ENCODE assay signal across 19 cellular contexts in the genomic region with DNA sequence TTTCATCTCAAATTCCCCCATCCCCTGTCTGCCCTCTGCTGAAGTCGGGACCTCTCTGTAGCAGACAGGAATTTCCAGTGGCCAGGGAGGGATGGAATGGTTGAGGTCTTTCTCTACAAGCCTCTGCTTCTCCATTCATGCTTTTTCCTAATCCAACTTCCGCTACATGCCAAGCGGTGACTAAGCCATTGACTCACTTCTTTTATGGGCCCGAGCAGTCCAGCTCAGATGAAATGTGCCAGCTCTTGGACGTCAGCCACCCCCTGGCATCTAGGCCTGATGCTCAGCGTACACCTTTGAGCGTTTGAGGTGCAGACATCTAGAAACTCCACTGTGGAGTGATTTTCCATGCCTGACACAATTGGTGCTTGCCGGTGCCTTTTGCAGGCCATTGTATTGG. TPM values are rescaled to one million over a fixed set of nuclear protein-coding genes. Genes with fewer than 3 reads are reported as not detected.
DNase-seq lines count a peak whose midpoint lies in the region; ATAC-seq, FAIRE-seq and TF ChIP-seq lines count a peak whose summit lies in the region.
"Had no signal": no experiment of that assay in that cellular context is flagged by ENCODE, and none has a peak within 500 bp of the region (broad histone marks: within the 10 kb centered on the region; RNA-seq: fewer than 3 reads in every experiment).

No MANE protein-coding gene starts in this region.

- no peak overlapping the region for H4K91ac ChIP-seq in neuronal stem cell (ENCODE audit: low read depth, low read length, poor library complexity)

- H3K79me2 ChIP-seq in GM23248 (ENCODE audit: insufficient read depth) (no peaks in the 10 kb centered on the region), HepG2 (ENCODE audit: insufficient read depth, low read length) (no peaks in the 10 kb centered on the region)

- no peak overlapping the region for H2BK12ac ChIP-seq in neuronal stem cell (ENCODE audit: low read length)

- 27 to 28% methylated on average over 8 of the region's 8 CpGs for WGBS in GM23248 (ENCODE audit: low coverage in 1 of 2, low lambda C conversion rate in 2 of 2, missing lambda C conversion rate in 2 of 2), 2 experiments
- 41% methylated on average over 8 of the region's 8 CpGs for WGBS in prostate gland
- WGBS in HepG2 (ENCODE audit: low lambda C conversion rate) = 22% methylated on average over 8 of the region's 8 CpGs
- no CpG with 5 or more reads among the region's 8 CpGs for WGBS in neuronal stem cell (ENCODE audit: extremely low coverage in 2 of 2, insufficient read length in 2 of 2, insufficient replicate concordance in 1 of 2), 2 donors

- FAIRE-seq in bronchial epithelial cell (lab: Jason Lieb, UNC) (no peak), HepG2 (lab: Jason Lieb, UNC) (no peak)
- FAIRE-seq: G401.6, GM18507, islet of Langerhans had no signal

- intact Hi-C loops in prostate gland (cut with DNase I) = no loop called here
- intact Hi-C loops in HepG2 (cut with micrococcal nuclease; ENCODE audit: unreplicated experiment) = no loop called here

- in situ Hi-C loops in GM23248 (cut with MboI) (no loop called here), HepG2 (cut with HindIII; ENCODE audit: extremely low pct_ligation_motif_present, low pct_unique_long_range_greater_than_20kb) (no loop called here)

- no peaks in the 10 kb centered on the region for H3K79me1 ChIP-seq in neuronal stem cell (ENCODE audit: low read depth, low read length)

- no TSS peak for BruUV-seq in HepG2 (replicated peaks; lab: Mats Ljungman, UMichigan)

- H2AK5ac ChIP-seq in neuronal stem cell (ENCODE audit: low read depth, low read length) = no peak overlapping the region

- no peak overlapping the region for H3K23ac ChIP-seq in neuronal stem cell (ENCODE audit: low read depth, low read length, poor library complexity)

- H3K4me3 ChIP-seq in GM23248 (no peak overlapping the region), bronchial epithelial cell (ENCODE audit: low read depth, low read length) (no peak overlapping the region), prostate gland (no peak overlapping the region), HepG2 (replicated peaks in 1 of 3; ENCODE audit: insufficient read depth in 1 of 3, low read depth in 2 of 3, low read length in 3 of 3) (no peak overlapping the region), neuronal stem cell (ENCODE audit: low read length in 2 of 2) (no peak overlapping the region)
- H3K4me3 ChIP-seq: BLaER1 treated with 17β-estradiol and CSF1 and Interleukin-3, amounts not matched to agents 10 nM and 100 nM; right atrium auricular region had no signal

- H3K27me3 ChIP-seq in GM23248 (replicated peaks; ENCODE audit: insufficient read depth) (no peaks in the 10 kb centered on the region), bronchial epithelial cell (ENCODE audit: control insufficient read depth, insufficient read depth, low read length) (no peaks in the 10 kb centered on the region), prostate gland (replicated peaks; ENCODE audit: insufficient read depth) (peaks cover 2% of the 10 kb centered on the region), HepG2 (ENCODE audit: control insufficient read depth in 1 of 2, insufficient read depth in 2 of 2, low read length in 2 of 2) (peaks cover 0 to 18% of the 10 kb centered on the region in 2 experiments; a peak in 3 of 5 replicates), neuronal stem cell (ENCODE audit: control insufficient read depth in 3 of 3, insufficient read depth in 3 of 3, low read depth in 1 of 3, low read length in 3 of 3) (no peaks in the 10 kb centered on the region)
- H3K27me3 ChIP-seq: BLaER1 treated with 17β-estradiol and CSF1 and Interleukin-3, amounts not matched to agents 10 nM and 100 nM; right atrium auricular region had no signal

- no peaks in the 10 kb centered on the region for H4K20me1 ChIP-seq in GM23248 (ENCODE audit: insufficient read depth)
- no peaks in the 10 kb centered on the region for H4K20me1 ChIP-seq in HepG2 (ENCODE audit: insufficient read depth, low read length)
- H4K20me1 ChIP-seq: BLaER1 treated with 17β-estradiol and CSF1 and Interleukin-3, amounts not matched to agents 10 nM and 100 nM had no signal

- TF ChIP-seq RAD21 in HepG2 (CRISPR knock-in tag; IDR thresholded peaks at IDR 0.05) = no peak

- H3F3A ChIP-seq in GM23248 (ENCODE audit: insufficient read depth) = no peaks in the 10 kb centered on the region

- no peak overlapping the region for H3K14ac ChIP-seq in neuronal stem cell (ENCODE audit: low read length)

- DNase-seq in GM23248 = peak; percentile 45
- DNase-seq in NCI-H226 = peak; percentile 10
- DNase-seq in bronchial epithelial cell (ENCODE audit: low read depth) = peak; percentile 35
- peak; percentile 93 for DNase-seq in prostate gland (ENCODE audit: low spot score)
- no peak for DNase-seq in HepG2 (ENCODE audit: low spot score)
- no peak for DNase-seq in neuronal stem cell (ENCODE audit: low spot score)
- DNase-seq: activated CD4-positive, alpha-beta T cell treated with anti-CD3 and anti-CD28 coated beads, Interleukin-2, amount 50 U/mL, for 4 hours; effector memory CD8-positive, alpha-beta T cell; stimulated activated naive CD8-positive, alpha-beta T cell treated with anti-CD3 and anti-CD28 coated beads, Interleukin-15, amount 100 ng/mL, for 72 hours; T-helper 17 cell had no signal

- H3K4me2 ChIP-seq in GM23248 (ENCODE audit: unreplicated experiment) (no peak overlapping the region), HepG2 (ENCODE audit: low read depth, low read length) (no peak overlapping the region), neuronal stem cell (ENCODE audit: insufficient read depth, low read length, poor library complexity, severe bottlenecking) (no peak overlapping the region)
- H3K4me2 ChIP-seq: BLaER1 treated with 17β-estradiol and CSF1 and Interleukin-3, amounts not matched to agents 10 nM and 100 nM; KMS-11 had no signal

- H2BK120ac ChIP-seq in neuronal stem cell (ENCODE audit: low read depth, low read length) = no peak overlapping the region

- TF ChIP-seq CTCF in bronchial epithelial cell (IDR thresholded peaks at IDR 0.05; ENCODE audit: insufficient read depth, low read length, severe bottlenecking) (no peak), prostate gland (IDR thresholded peaks at IDR 0.05) (no peak), HepG2 (CRISPR knock-in tag; IDR thresholded peaks at IDR 0.05) (no peak)

- no peak overlapping the region for H2BK5ac ChIP-seq in neuronal stem cell (ENCODE audit: low read length)

- H3K27ac ChIP-seq in GM23248 (no peak overlapping the region), prostate gland (no peak overlapping the region), HepG2 (ENCODE audit: extremely low read length, insufficient read depth, low read length) (no peak overlapping the region), neuronal stem cell (replicated peaks; ENCODE audit: low read length) (no peak overlapping the region)
- H3K27ac ChIP-seq: BLaER1 treated with 17β-estradiol and CSF1 and Interleukin-3, amounts not matched to agents 10 nM and 100 nM; KMS-11; right atrium auricular region had no signal

- CTCF ChIA-PET in HepG2 (lab: Yijun Ruan, JAX; ENCODE audit: low intra/inter-chr PET ratio, low total read pairs) = no interaction called here

- TF ChIP-seq POLR2A in prostate gland (IDR thresholded peaks at IDR 0.05) (no peak), HepG2 (IDR thresholded peaks at IDR 0.05; ENCODE audit: insufficient read depth in 1 of 2, low read depth in 2 of 2, low read length in 2 of 2) (no peak)

- no peak for TF ChIP-seq EP300 in HepG2 (IDR thresholded peaks at IDR 0.05; ENCODE audit: low read depth in 2 of 2, low read length in 2 of 2)
- TF ChIP-seq EP300 in HepG2 (CRISPR knock-in tag; IDR thresholded peaks at IDR 0.05; ENCODE audit: borderline replicate concordance) = no peak

- H3K4me1 ChIP-seq in GM23248 (ENCODE audit: insufficient read depth) (no peaks in the 10 kb centered on the region), prostate gland (replicated peaks) (no peaks in the 10 kb centered on the region), HepG2 (ENCODE audit: insufficient read depth, low read length) (no peaks in the 10 kb centered on the region), neuronal stem cell (ENCODE audit: control insufficient read depth in 2 of 2, insufficient read depth in 1 of 2, low read depth in 1 of 2, low read length in 2 of 2) (no peaks in the 10 kb centered on the region)
- H3K4me1 ChIP-seq: BLaER1 treated with 17β-estradiol and CSF1 and Interleukin-3, amounts not matched to agents 10 nM and 100 nM; right atrium auricular region had no signal

- no peak for ATAC-seq in GM21825 (IDR thresholded peaks at IDR 0.05; ENCODE audit: unreplicated experiment)
- no peak for ATAC-seq in HG02623 (IDR thresholded peaks at IDR 0.05; ENCODE audit: unreplicated experiment)
- ATAC-seq in HepG2 = no peak
- ATAC-seq: effector memory CD8-positive, alpha-beta T cell; stimulated activated naive CD8-positive, alpha-beta T cell treated with anti-CD3 and anti-CD28 coated beads, Interleukin-15, amount 100 ng/mL, for 72 hours; T-helper 17 cell had no signal

- H3K36me3 ChIP-seq in GM23248 (ENCODE audit: low read depth) = no peaks in the 10 kb centered on the region
- no peaks in the 10 kb centered on the region for H3K36me3 ChIP-seq in bronchial epithelial cell (ENCODE audit: control insufficient read depth, insufficient read depth, low read length)
- H3K36me3 ChIP-seq in prostate gland = no peaks in the 10 kb centered on the region
- no peaks in the 10 kb centered on the region for H3K36me3 ChIP-seq in HepG2 (replicated peaks in 1 of 2; ENCODE audit: control insufficient read depth in 1 of 2, insufficient read depth in 2 of 2, low read length in 2 of 2)
- no peaks in the 10 kb centered on the region for H3K36me3 ChIP-seq in neuronal stem cell (replicated peaks in 1 of 2; ENCODE audit: control insufficient read depth in 2 of 2, insufficient read depth in 2 of 2, low read length in 2 of 2)
- H3K36me3 ChIP-seq: BLaER1 treated with 17β-estradiol and CSF1 and Interleukin-3, amounts not matched to agents 10 nM and 100 nM; right atrium auricular region had no signal

- no peak overlapping the region for H3K4ac ChIP-seq in neuronal stem cell (ENCODE audit: low read length)

- H2AFZ ChIP-seq in GM23248 (no peak overlapping the region), HepG2 (ENCODE audit: low read length) (no peak overlapping the region), neuronal stem cell (ENCODE audit: low read length) (no peak overlapping the region)

- no peaks in the 10 kb centered on the region for H3K9me2 ChIP-seq in GM23248 (ENCODE audit: insufficient read depth)

- no peak overlapping the region for H3K9ac ChIP-seq in GM23248
- no peak overlapping the region for H3K9ac ChIP-seq in HepG2 (ENCODE audit: insufficient read depth, low read depth, low read length)
- H3K9ac ChIP-seq in neuronal stem cell (ENCODE audit: low read depth, low read length, poor library complexity) = no peak overlapping the region
- H3K9ac ChIP-seq: BLaER1 treated with 17β-estradiol and CSF1 and Interleukin-3, amounts not matched to agents 10 nM and 100 nM; KMS-11 had no signal

- H3K9me3 ChIP-seq in GM23248 (ENCODE audit: low read depth) (no peaks in the 10 kb centered on the region), prostate gland (no peaks in the 10 kb centered on the region), HepG2 (ENCODE audit: low read length) (no peaks in the 10 kb centered on the region), neuronal stem cell (replicated peaks in 1 of 2; ENCODE audit: control insufficient read depth in 2 of 2, insufficient read depth in 1 of 2, low read depth in 1 of 2, low read length in 2 of 2) (no peaks in the 10 kb centered on the region)
- H3K9me3 ChIP-seq: BLaER1 treated with 17β-estradiol and CSF1 and Interleukin-3, amounts not matched to agents 10 nM and 100 nM; right atrium auricular region had no signal

- H2BK15ac ChIP-seq in neuronal stem cell (ENCODE audit: low read length) = no peak overlapping the region

- POLR2A ChIA-PET in HepG2 (lab: Yijun Ruan, JAX) = no interaction called here

- H4K8ac ChIP-seq in neuronal stem cell (ENCODE audit: low read depth, low read length) = no peak overlapping the region

- H3K18ac ChIP-seq in neuronal stem cell (ENCODE audit: low read length) = no peak overlapping the region

RNA-seq across cellular contexts. Expression of a gene that starts 40.7 kb away (rescaled TPM):
- not detected in 2 replicates for total RNA-seq in GM23248 (2014; rRNA removed; shearing (Covaris generic))
- polyA plus RNA-seq in GM23248 (2016; fragmentation: Nextera tagmentation; extraction: Ambion mirVana) = not detected in 2 replicates
- total RNA-seq in bronchial epithelial cell = not detected in 2 replicates
- not detected for total RNA-seq in prostate gland
- not detected in 2 replicates for total RNA-seq in HepG2 (2016; rRNA removed; fragmentation: Illumina TruSeq; extraction: Trizol)
- not detected in 2 replicates for total RNA-seq in HepG2 (2016; cell fraction: cytosol; rRNA removed; fragmentation: Illumina TruSeq; extraction: Trizol; ENCODE audit: low read depth)
- total RNA-seq in HepG2 (2016; cell fraction: insoluble cytoplasmic fraction; rRNA removed; fragmentation: Illumina TruSeq; extraction: Trizol) = not detected in 2 replicates
- total RNA-seq in HepG2 (2016; cell fraction: membrane; rRNA removed; fragmentation: Illumina TruSeq; extraction: Trizol) = not detected in 2 replicates
- not detected in 2 replicates for total RNA-seq in HepG2 (2016; cell fraction: nucleus; rRNA removed; fragmentation: Illumina TruSeq; extraction: Trizol)
- not detected in 2 replicates for polyA plus RNA-seq in HepG2 (2011; rRNA removed)
- polyA plus RNA-seq in HepG2 (2011; cell fraction: cytosol; rRNA removed) = not detected in 2 replicates
- polyA plus RNA-seq in HepG2 (2011; cell fraction: nucleus; rRNA removed) = not detected in 2 replicates
- not detected in 2 replicates for polyA plus RNA-seq in HepG2 (2012)
- not detected in 2 replicates for polyA plus RNA-seq in HepG2 (2016; cell fraction: cytosol; fragmentation: Illumina TruSeq; extraction: Trizol; ENCODE audit: low read depth)
- polyA plus RNA-seq in HepG2 (2016; cell fraction: insoluble cytoplasmic fraction; fragmentation: Illumina TruSeq; extraction: Trizol; ENCODE audit: low read depth) = not detected in 2 replicates
- polyA plus RNA-seq in HepG2 (2016; cell fraction: membrane; fragmentation: Illumina TruSeq; extraction: Trizol; ENCODE audit: low read depth) = not detected in 2 replicates
- not detected in 2 replicates for polyA plus RNA-seq in HepG2 (2016; cell fraction: nucleus; fragmentation: Illumina TruSeq; extraction: Trizol; ENCODE audit: insufficient read depth, low read depth)
- polyA minus RNA-seq in HepG2 (2011; rRNA and poly(A)+ RNA removed; ENCODE audit: low replicate concordance) = not detected in 2 replicates
- not detected in 2 replicates for polyA minus RNA-seq in HepG2 (2011; cell fraction: cytosol; rRNA and poly(A)+ RNA removed)
- not detected in 2 replicates for polyA minus RNA-seq in HepG2 (2011; cell fraction: nucleus; rRNA and poly(A)+ RNA removed)
- 0.20 TPM for polyA plus RNA-seq in neuronal stem cell (2013, experiment 1 of 2)
- 0.28 TPM for polyA plus RNA-seq in neuronal stem cell (2013, experiment 2 of 2)
- total RNA-seq: activated T-helper 2 cell treated with anti-CD3 and anti-CD28 coated beads, Interferon-gamma antibody, Interleukin-2, Interleukin-4, amounts not matched to agents 10 μg/mL and 5 μg/mL and 100 μg/mL, durations not matched to agents 14 hours and 24 hours and 36 hours; right atrium auricular region; T-helper 17 cell had no signal

Comparison
In these comparisons a context has a peak if more than half of its experiments do, and no peak if none do; other contexts are left out.
1. DNase-seq: peak in GM23248 (single experiment), NCI-H226 (single experiment), bronchial epithelial cell (single experiment) and prostate gland (single experiment); none in HepG2 (single experiment) and neuronal stem cell (single experiment).